16 cellular contexts compared by ENCODE assay signal in genomic region chr14:87186745-87187144, GRCh38.
DNase-seq lines count a peak whose midpoint lies in the region; ATAC-seq, FAIRE-seq and TF ChIP-seq lines count a peak whose summit lies in the region.
"Had no signal": no experiment of that assay in that cellular context is flagged by ENCODE, and none has a peak within 500 bp of the region (broad histone marks: within the 10 kb centered on the region; RNA-seq: fewer than 3 reads in every experiment).

No MANE protein-coding gene starts in this region.

- no peak for TF ChIP-seq POLR2A in GM12891 (IDR thresholded peaks at IDR 0.05; ENCODE audit: low read depth, low read length)

- peak overlapping the region; percentile 44 for H2AFZ ChIP-seq in astrocyte (ENCODE audit: low read depth, low read length)

- H3K4me3 Mint-ChIP-seq in astrocyte (ENCODE audit: unreplicated experiment) = no peak overlapping the region
- H3K4me3 Mint-ChIP-seq: CD14-positive monocyte had no signal

- no peaks in the 10 kb centered on the region; the same call in 1 of the 2 replicates for H3K27me3 ChIP-seq in HUES6 (ENCODE audit: control insufficient read depth, insufficient read depth, low read length)
- no peaks in the 10 kb centered on the region for H3K27me3 ChIP-seq in astrocyte (ENCODE audit: insufficient read depth, low read length)

- DNase-seq in astrocyte (ENCODE audit: low read depth) = no peak
- peak; percentile 47 for DNase-seq in iPS-NIHi11 (ENCODE audit: low spot score)
- DNase-seq in retina = peak; percentile 9
- DNase-seq in left cardiac atrium = no peak
- DNase-seq in GM12891 (ENCODE audit: insufficient read length, low spot score) = no peak
- DNase-seq: DMS 273 treated with DMSO at 0.1 percent for 48 hours, NCI-H1417, NCI-H187 treated with DMSO at 0.1 percent for 48 hours, NCI-H2171, NCI-H446 treated with DMSO at 0.1 percent for 48 hours, NCI-H774 had no signal

- no peak overlapping the region for H3K9ac ChIP-seq in HUES6 (ENCODE audit: low read length)
- H3K9ac ChIP-seq in astrocyte (ENCODE audit: low read length) = no peak overlapping the region

- no peak overlapping the region for H3K4me2 ChIP-seq in astrocyte (ENCODE audit: low read length)

- H3K79me2 ChIP-seq in astrocyte (ENCODE audit: insufficient read depth, low read length) = no peaks in the 10 kb centered on the region

- no peaks in the 10 kb centered on the region for H3K36me3 Mint-ChIP-seq in astrocyte (ENCODE audit: low read depth, unreplicated experiment)
- H3K36me3 Mint-ChIP-seq: CD14-positive monocyte had no signal

- H3K27ac Mint-ChIP-seq in astrocyte (ENCODE audit: unreplicated experiment) = no peak overlapping the region
- H3K27ac Mint-ChIP-seq: CD14-positive monocyte had no signal

- intact Hi-C loops in left cardiac atrium (cut with DNase I) = no loop called here

- H3K9me3 Mint-ChIP-seq in astrocyte (ENCODE audit: unreplicated experiment) = no peaks in the 10 kb centered on the region

- no peaks in the 10 kb centered on the region for H4K20me1 ChIP-seq in astrocyte (ENCODE audit: insufficient read depth, low read length)

- H3K27me3 Mint-ChIP-seq in astrocyte (ENCODE audit: low read depth, unreplicated experiment) = no peaks in the 10 kb centered on the region

- H3K9me3 ChIP-seq in HUES6 (ENCODE audit: control insufficient read depth, insufficient read depth, low read depth, low read length) (no peaks in the 10 kb centered on the region), astrocyte (ENCODE audit: insufficient read depth, low read depth, low read length) (no peaks in the 10 kb centered on the region)
- H3K9me3 ChIP-seq: HAP-1 had no signal

- no peak for TF ChIP-seq CTCF in astrocyte (IDR thresholded peaks at IDR 0.05; ENCODE audit: insufficient read depth, low read depth, low read length)

- H3K36me3 ChIP-seq in HUES6 (ENCODE audit: control insufficient read depth, insufficient read depth, low read length) (no peaks in the 10 kb centered on the region), astrocyte (ENCODE audit: insufficient read depth, low read length) (no peaks in the 10 kb centered on the region)
- H3K36me3 ChIP-seq: HAP-1 had no signal

- FAIRE-seq in astrocyte (lab: Jason Lieb, UNC) (no peak), GM12891 (lab: Jason Lieb, UNC) (no peak)
- FAIRE-seq: GM19239 had no signal

- H3K27ac ChIP-seq in HUES6 (ENCODE audit: low read depth, low read length) (no peak overlapping the region), astrocyte (ENCODE audit: low read depth, low read length) (no peak overlapping the region)

- ATAC-seq in left cardiac atrium (no peak), GM19397 (IDR thresholded peaks at IDR 0.05; ENCODE audit: unreplicated experiment) (no peak)

- no peaks in the 10 kb centered on the region for H3K4me1 Mint-ChIP-seq in astrocyte (ENCODE audit: low read depth, unreplicated experiment)
- H3K4me1 Mint-ChIP-seq: CD14-positive monocyte had no signal

- H3K4me3 ChIP-seq in HUES6 (ENCODE audit: low read depth, low read length) (peak overlapping the region; percentile 31), astrocyte (ENCODE audit: insufficient read depth, low read depth, low read length) (no peak overlapping the region)
- H3K4me3 ChIP-seq: HAP-1 had no signal

- H3K4me1 ChIP-seq in HUES6 (ENCODE audit: control insufficient read depth, insufficient read depth, low read length) = peaks cover 29% of the 10 kb centered on the region
- H3K4me1 ChIP-seq in astrocyte (ENCODE audit: insufficient read depth, low read length) = no peaks in the 10 kb centered on the region
- H3K4me1 ChIP-seq: HAP-1 had no signal

TF ChIP-seq in GM12891, 5 proteins besides CTCF, POLR2A, EP300 and RAD21:
- no peak for TF ChIP-seq PAX5 (IDR thresholded peaks at IDR 0.05; ENCODE audit: insufficient read depth, low read length, severe bottlenecking)
- no peak for TF ChIP-seq POLR2AphosphoS5 (IDR thresholded peaks at IDR 0.05; ENCODE audit: low read depth, low read length)
- TF ChIP-seq TAF1 (IDR thresholded peaks at IDR 0.05; ENCODE audit: low read depth, low read length) = no peak
- no peak for TF ChIP-seq POU2F2 (IDR thresholded peaks at IDR 0.05; ENCODE audit: low read depth, low read length)
- no peak for TF ChIP-seq SPI1 (IDR thresholded peaks at IDR 0.05; ENCODE audit: low read depth, low read length)

Comparison
In these comparisons a context has a peak if more than half of its experiments do, and no peak if none do; other contexts are left out.
1. DNase-seq: peak in iPS-NIHi11 (single experiment) and retina (single experiment); none in astrocyte (single experiment), left cardiac atrium (single experiment) and GM12891 (single experiment).